In the genomic region with DNA sequence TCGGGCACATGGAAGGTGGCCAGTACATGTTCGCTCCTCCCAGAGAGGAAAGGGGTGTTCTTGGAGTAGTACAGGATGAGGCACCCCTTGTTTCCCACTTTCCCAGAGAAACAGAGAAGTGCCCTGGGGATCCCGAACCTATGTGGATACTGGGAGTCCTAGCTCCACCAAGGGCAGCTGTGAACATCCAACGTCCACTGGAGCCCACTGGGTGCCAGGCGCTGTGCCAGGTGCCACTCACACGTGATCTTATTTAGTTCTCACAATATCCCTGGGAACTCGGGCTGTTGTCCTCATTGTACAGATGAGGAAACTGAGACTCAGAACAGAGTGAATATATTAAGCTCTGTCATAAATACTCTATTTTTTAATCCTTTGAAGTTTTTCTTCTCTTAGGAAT, we compare ENCODE assay signal across 27 cellular contexts. TPM values are rescaled to one million over a fixed set of nuclear protein-coding genes. Genes with fewer than 3 reads are reported as not detected.
"Had no signal": no experiment of that assay in that cellular context is flagged by ENCODE, and none has a peak within 500 bp of the region (broad histone marks: within the 10 kb centered on the region; RNA-seq: fewer than 3 reads in every experiment).

No MANE protein-coding gene starts in this region.

- DNase-seq: activated CD4-positive, alpha-beta memory T cell treated with anti-CD3 and anti-CD28 coated beads for 36 hours; activated CD4-positive, alpha-beta T cell treated with anti-CD3 and anti-CD28 coated beads, Interleukin-2, amount 10 ng/mL, durations not matched to agents 24 days and 14 days; activated CD4-positive, CD25-positive, alpha-beta regulatory T cell treated with anti-CD3 and anti-CD28 coated beads, Interleukin-2, amount 50 U/mL, for 72 hours; activated CD8-positive, alpha-beta memory T cell treated with anti-CD3 and anti-CD28 coated beads, Interleukin-2, amount 50 U/mL, for 48 hours; activated gamma-delta T cell treated with Interleukin-2 at 50 U/mL for 16 hours; activated T-cell treated with anti-CD3 and anti-CD28 coated beads, Interleukin-2, amount 50 U/mL, for 24 hours; anterior cingulate cortex; foreskin fibroblast; kidney glomerular epithelial cell; left ventricle myocardium superior; midbrain; naive thymus-derived CD4-positive, alpha-beta T cell; ovary; retina; sigmoid colon; small intestine; stimulated activated CD4-positive, alpha-beta T cell treated with anti-CD3 and anti-CD28 coated beads, Interleukin-4, amount 100 ng/mL, for 24 hours; T-helper 2 cell had no signal

- H3K4me1 ChIP-seq: prostate gland, sigmoid colon, vagina had no signal

- H3K4me3 ChIP-seq: coronary artery, heart left ventricle, ovary, prostate gland, sigmoid colon, vagina had no signal

- H3K9me3 ChIP-seq: ovary, prostate gland, sigmoid colon, vagina had no signal

- H3K27ac ChIP-seq: coronary artery, ovary, prostate gland, sigmoid colon, vagina had no signal

- H3K36me3 ChIP-seq: ovary, prostate gland, sigmoid colon, vagina had no signal

- ATAC-seq: activated T-helper 17 cell treated with anti-CD3 and anti-CD28 coated beads, Interleukin-2, amount 50 U/mL, for 72 hours; esophagus mucosa; heart left ventricle; left ventricle myocardium superior; naive thymus-derived CD4-positive, alpha-beta T cell; stimulated activated effector memory CD8-positive, alpha-beta T cell treated with anti-CD3 and anti-CD28 coated beads, Interleukin-12 subunit alpha, Interleukin-12 subunit beta, amount 100 ng/mL, for 72 hours had no signal

- H3K27me3 ChIP-seq: heart left ventricle, ovary, sigmoid colon, vagina had no signal

RNA-seq across cellular contexts. Expression of a gene that starts 12.0 kb away (rescaled TPM):
- total RNA-seq: activated CD4-positive, alpha-beta memory T cell treated with anti-CD3 and anti-CD28 coated beads for 36 hours; activated CD4-positive, alpha-beta T cell treated with anti-CD3 and anti-CD28 coated beads, Interleukin-2, amount 10 ng/mL, durations not matched to agents 24 days and 14 days; bronchial epithelial cell had no signal
- polyA plus RNA-seq: naive thymus-derived CD4-positive, alpha-beta T cell; neural cell had no signal
